In genomic region chr16:56247808-56248207, GRCh38 we compare ENCODE assay signal across 21 cellular contexts. TPM values are rescaled to one million over a fixed set of nuclear protein-coding genes. Genes with fewer than 3 reads are reported as not detected.
DNase-seq lines count a peak whose midpoint lies in the region; ATAC-seq and TF ChIP-seq lines count a peak whose summit lies in the region.
"Had no signal": no experiment of that assay in that cellular context is flagged by ENCODE, and none has a peak within 500 bp of the region (broad histone marks: within the 10 kb centered on the region; RNA-seq: fewer than 3 reads in every experiment).

No MANE protein-coding gene starts in this region.

- no peak overlapping the region for H3K4me3 ChIP-seq in suprapubic skin
- H3K4me3 ChIP-seq: A549, GM23248 had no signal

- peaks cover 9 to 22% of the 10 kb centered on the region in 2 donors for H3K4me1 Mint-ChIP-seq in stimulated activated naive B cell treated with anti-CD40 and anti-IgM and Interleukin-4, amounts not matched to agents 10 μg/mL and 1 μg/mL and 100 μg/mL, for 72 hours
- peaks cover 14% of the 10 kb centered on the region for H3K4me1 Mint-ChIP-seq in type B pancreatic cell (ENCODE audit: unreplicated experiment)
- H3K4me1 Mint-ChIP-seq: CD4-positive, alpha-beta memory T cell had no signal

- peaks cover 2 to 5% of the 10 kb centered on the region in 2 donors for H3K9me3 Mint-ChIP-seq in stimulated activated naive B cell treated with anti-CD40 and anti-IgM and Interleukin-4, amounts not matched to agents 10 μg/mL and 1 μg/mL and 100 μg/mL, for 72 hours
- no peaks in the 10 kb centered on the region for H3K9me3 Mint-ChIP-seq in type B pancreatic cell

- H3K9me3 ChIP-seq in suprapubic skin = no peaks in the 10 kb centered on the region
- H3K9me3 ChIP-seq: A549 had no signal

- no peak for TF ChIP-seq POLR2A in suprapubic skin (IDR thresholded peaks at IDR 0.05)

- H3K36me3 Mint-ChIP-seq in stimulated activated naive B cell treated with anti-CD40 and anti-IgM and Interleukin-4, amounts not matched to agents 10 μg/mL and 1 μg/mL and 100 μg/mL, for 72 hours = peaks cover 0 to 3% of the 10 kb centered on the region in 2 donors
- H3K36me3 Mint-ChIP-seq in type B pancreatic cell = peaks cover 3% of the 10 kb centered on the region

- H3K4me1 ChIP-seq in suprapubic skin = no peaks in the 10 kb centered on the region

- no peak for TF ChIP-seq EP300 in suprapubic skin (IDR thresholded peaks at IDR 0.05)

- no peak overlapping the region for H3K27ac Mint-ChIP-seq in stimulated activated naive B cell treated with anti-CD40 and anti-IgM and Interleukin-4, amounts not matched to agents 10 μg/mL and 1 μg/mL and 100 μg/mL, for 72 hours
- H3K27ac Mint-ChIP-seq in type B pancreatic cell = no peak overlapping the region

- no peak for TF ChIP-seq CTCF in suprapubic skin (IDR thresholded peaks at IDR 0.05)
- no peak for TF ChIP-seq CTCF in type B pancreatic cell (conservative IDR thresholded peaks at IDR 0.05)

- H3K27me3 Mint-ChIP-seq in stimulated activated naive B cell treated with anti-CD40 and anti-IgM and Interleukin-4, amounts not matched to agents 10 μg/mL and 1 μg/mL and 100 μg/mL, for 72 hours = peaks cover 0 to 4% of the 10 kb centered on the region in 2 donors
- H3K27me3 Mint-ChIP-seq in type B pancreatic cell = no peaks in the 10 kb centered on the region
- H3K27me3 Mint-ChIP-seq: CD4-positive, alpha-beta memory T cell had no signal

- H3K27me3 ChIP-seq in suprapubic skin = no peaks in the 10 kb centered on the region

- H3K4me3 Mint-ChIP-seq in stimulated activated naive B cell treated with anti-CD40 and anti-IgM and Interleukin-4, amounts not matched to agents 10 μg/mL and 1 μg/mL and 100 μg/mL, for 72 hours = no peak overlapping the region
- no peak overlapping the region for H3K4me3 Mint-ChIP-seq in type B pancreatic cell
- H3K4me3 Mint-ChIP-seq: CD4-positive, alpha-beta memory T cell had no signal

- H3K27ac ChIP-seq in angular gyrus (ENCODE audit: low read depth, low read length) (peak overlapping the region; percentile 95), cingulate gyrus (ENCODE audit: low read depth, low read length) (peak overlapping the region; percentile 95), suprapubic skin (no peak overlapping the region)
- H3K27ac ChIP-seq: GM23248 had no signal

- H3K36me3 ChIP-seq in suprapubic skin = no peaks in the 10 kb centered on the region

- DNase-seq in stimulated activated naive B cell treated with anti-CD40 and anti-IgM and Interleukin-4, amounts not matched to agents 10 μg/mL and 1 μg/mL and 100 μg/mL, for 72 hours = no peak
- no peak for DNase-seq in suprapubic skin (ENCODE audit: low spot score in 2 of 2)
- DNase-seq in type B pancreatic cell (ENCODE audit: extremely low spot score, unreplicated experiment) = no peak
- DNase-seq: 8988T; ACHN; AML-193; C1 segment of cervical spinal cord; Calu3; CD4-positive, alpha-beta memory T cell; COR-L47; DMS53; DMS79 treated with DMSO at 0.1 percent for 48 hours; GF-D8; GM23248; H7; HCEC 1CT had no signal

- peak; percentile 35 to 56 for ATAC-seq in stimulated activated naive B cell treated with anti-CD40 and anti-IgM and Interleukin-4, amounts not matched to agents 10 μg/mL and 1 μg/mL and 100 μg/mL, for 72 hours (replicated peaks)
- ATAC-seq in GM19023 (IDR thresholded peaks at IDR 0.05; ENCODE audit: unreplicated experiment) = no peak
- ATAC-seq: A549 had no signal

RNA-seq across cellular contexts. Expression of gene GNAO1, which starts 56.5 kb away (rescaled TPM):
- total RNA-seq in suprapubic skin (1 to 10 TPM; 2.4 to 7.6 (median 5.8) TPM), type B pancreatic cell (ENCODE audit: low replicate concordance) (13.2 and 20.1 TPM in 2 replicates)
- total RNA-seq: Calu3, G401 had no signal
